21 cellular contexts compared by ENCODE assay signal in the genomic region with DNA sequence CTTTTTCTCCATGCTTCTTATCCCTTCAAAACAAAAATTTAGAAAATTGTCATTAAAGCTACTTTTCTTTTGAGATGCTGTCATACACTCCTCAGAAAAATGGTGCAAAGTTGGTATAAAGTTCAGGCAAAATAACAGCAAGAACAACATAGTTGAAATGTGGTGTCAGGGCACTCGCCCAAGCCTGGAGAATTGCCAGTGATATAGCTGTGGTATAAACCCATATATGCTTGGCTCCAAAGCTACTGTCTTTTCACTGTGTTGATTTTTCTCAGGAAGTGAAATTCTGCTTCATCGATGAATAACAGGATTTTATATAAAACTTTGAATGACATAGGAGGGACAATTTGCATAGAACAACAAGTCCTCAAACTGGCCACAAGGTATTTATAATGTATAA.
"Had no signal": no experiment of that assay in that cellular context is flagged by ENCODE, and none has a peak within 500 bp of the region (broad histone marks: within the 10 kb centered on the region; RNA-seq: fewer than 3 reads in every experiment).

No MANE protein-coding gene starts in this region.

- DNase-seq: effector memory CD8-positive, alpha-beta T cell; esophagus squamous epithelium; heart left ventricle; hippocampal formation; kidney glomerular epithelial cell; mucosa of descending colon; naive thymus-derived CD8-positive, alpha-beta T cell; psoas muscle; retina; right lobe of liver; stimulated activated CD4-positive, alpha-beta T cell treated with anti-CD3 and anti-CD28 coated beads, Interleukin-4, amount 100 ng/mL, for 1 hour; stimulated activated CD8-positive, alpha-beta memory T cell treated with anti-CD3 and anti-CD28 coated beads, Interleukin-4, amount 100 ng/mL, for 48 hours; stimulated activated naive CD8-positive, alpha-beta T cell treated with anti-CD3 and anti-CD28 coated beads, Interleukin-15, Interleukin-2, amounts not matched to agents 100 U/mL and 50 U/mL, for 24 hours; tibial artery; upper lobe of left lung; uterus had no signal

- ATAC-seq: effector memory CD8-positive, alpha-beta T cell; heart left ventricle; mucosa of descending colon; naive thymus-derived CD8-positive, alpha-beta T cell; psoas muscle; right lobe of liver; stimulated activated effector memory CD8-positive, alpha-beta T cell treated with anti-CD3 and anti-CD28 coated beads, Interleukin-12 subunit alpha, Interleukin-12 subunit beta, amount 100 ng/mL, for 72 hours; stimulated activated naive CD8-positive, alpha-beta T cell treated with anti-CD3 and anti-CD28 coated beads, Interleukin-15, Interleukin-2, amounts not matched to agents 100 U/mL and 50 U/mL, for 24 hours had no signal

- H3K36me3 ChIP-seq: esophagus squamous epithelium, heart left ventricle, neutrophil, right lobe of liver, suprapubic skin, tibial artery, upper lobe of left lung, uterus had no signal

- H3K4me3 ChIP-seq: coronary artery, esophagus squamous epithelium, heart left ventricle, mucosa of descending colon, psoas muscle, right lobe of liver, suprapubic skin, tibial artery, upper lobe of left lung, uterus had no signal

- H3K27ac ChIP-seq: coronary artery, esophagus squamous epithelium, heart left ventricle, neutrophil, psoas muscle, right lobe of liver, suprapubic skin, tibial artery, upper lobe of left lung, uterus had no signal

- H3K27me3 ChIP-seq: esophagus squamous epithelium, heart left ventricle, neutrophil, right lobe of liver, suprapubic skin, tibial artery, upper lobe of left lung, uterus had no signal

- H3K9me3 ChIP-seq: esophagus squamous epithelium, neutrophil, psoas muscle, right lobe of liver, suprapubic skin, tibial artery, upper lobe of left lung, uterus had no signal

- FAIRE-seq: islet of Langerhans had no signal

- H3K4me1 ChIP-seq: esophagus squamous epithelium, heart left ventricle, psoas muscle, right lobe of liver, suprapubic skin, tibial artery, upper lobe of left lung, uterus had no signal
